In genomic region chr7:122416316-122416925, GRCh38 we compare ENCODE assay signal across 14 cellular contexts.
"Had no signal": no experiment of that assay in that cellular context is flagged by ENCODE, and none has a peak within 500 bp of the region (broad histone marks: within the 10 kb centered on the region; RNA-seq: fewer than 3 reads in every experiment).

No MANE protein-coding gene starts in this region.

- H3K36me3 ChIP-seq: gastrocnemius medialis had no signal

- H3K4me1 Mint-ChIP-seq: stimulated activated memory B cell treated with anti-CD40 and anti-IgM and Interleukin-4, amounts not matched to agents 10 μg/mL and 1 μg/mL and 100 μg/mL, for 72 hours had no signal

- H3K36me3 Mint-ChIP-seq: stimulated activated memory B cell treated with anti-CD40 and anti-IgM and Interleukin-4, amounts not matched to agents 10 μg/mL and 1 μg/mL and 100 μg/mL, for 72 hours had no signal

- H3K4me3 ChIP-seq: gastrocnemius medialis, heart right ventricle had no signal

- H3K27ac ChIP-seq: gastrocnemius medialis, heart right ventricle, parathyroid adenoma had no signal

- H3K9ac ChIP-seq: parathyroid adenoma had no signal

- H3K27ac Mint-ChIP-seq: activated T-helper 2 cell treated with anti-CD3 and anti-CD28 coated beads, Interferon-gamma antibody, Interleukin-2, Interleukin-4, amounts not matched to agents 10 μg/mL and 5 μg/mL and 100 μg/mL, durations not matched to agents 14 hours and 24 hours and 36 hours; stimulated activated memory B cell treated with anti-CD40 and anti-IgM and Interleukin-4, amounts not matched to agents 10 μg/mL and 1 μg/mL and 100 μg/mL, for 72 hours had no signal

- H3K4me3 Mint-ChIP-seq: neural crest cell; stimulated activated memory B cell treated with anti-CD40 and anti-IgM and Interleukin-4, amounts not matched to agents 10 μg/mL and 1 μg/mL and 100 μg/mL, for 72 hours had no signal

- H3K27me3 ChIP-seq: gastrocnemius medialis, heart right ventricle had no signal

- H3K27me3 Mint-ChIP-seq: stimulated activated memory B cell treated with anti-CD40 and anti-IgM and Interleukin-4, amounts not matched to agents 10 μg/mL and 1 μg/mL and 100 μg/mL, for 72 hours had no signal

- H2AFZ ChIP-seq: parathyroid adenoma had no signal

- H3K9me3 Mint-ChIP-seq: activated T-helper 2 cell treated with anti-CD3 and anti-CD28 coated beads, Interferon-gamma antibody, Interleukin-2, Interleukin-4, amounts not matched to agents 10 μg/mL and 5 μg/mL and 100 μg/mL, durations not matched to agents 14 hours and 24 hours and 36 hours; neural crest cell had no signal

- DNase-seq: activated CD4-positive, CD25-positive, alpha-beta regulatory T cell treated with anti-CD3 and anti-CD28 coated beads, Interleukin-2, amount 50 U/mL, for 72 hours; activated naive CD4-positive, alpha-beta T cell treated with anti-CD3 and anti-CD28 coated beads, Interleukin-2, amount 50 U/mL, for 16 hours; amniotic stem cell; effector memory CD4-positive, alpha-beta T cell; gastrocnemius medialis; heart right ventricle; left cardiac atrium; midbrain; retina; T-helper 9 cell had no signal

- H3K9me3 ChIP-seq: gastrocnemius medialis, heart right ventricle had no signal

- ATAC-seq: gastrocnemius medialis; heart right ventricle; left cardiac atrium; stimulated activated memory B cell treated with anti-CD40 and anti-IgM and Interleukin-4, amounts not matched to agents 10 μg/mL and 1 μg/mL and 100 μg/mL, for 72 hours had no signal

- H3K4me1 ChIP-seq: gastrocnemius medialis, heart right ventricle, parathyroid adenoma had no signal

- H3K79me2 ChIP-seq: parathyroid adenoma had no signal
